Comparison of ENCODE assay signal across 1 cellular context in the genomic region with DNA sequence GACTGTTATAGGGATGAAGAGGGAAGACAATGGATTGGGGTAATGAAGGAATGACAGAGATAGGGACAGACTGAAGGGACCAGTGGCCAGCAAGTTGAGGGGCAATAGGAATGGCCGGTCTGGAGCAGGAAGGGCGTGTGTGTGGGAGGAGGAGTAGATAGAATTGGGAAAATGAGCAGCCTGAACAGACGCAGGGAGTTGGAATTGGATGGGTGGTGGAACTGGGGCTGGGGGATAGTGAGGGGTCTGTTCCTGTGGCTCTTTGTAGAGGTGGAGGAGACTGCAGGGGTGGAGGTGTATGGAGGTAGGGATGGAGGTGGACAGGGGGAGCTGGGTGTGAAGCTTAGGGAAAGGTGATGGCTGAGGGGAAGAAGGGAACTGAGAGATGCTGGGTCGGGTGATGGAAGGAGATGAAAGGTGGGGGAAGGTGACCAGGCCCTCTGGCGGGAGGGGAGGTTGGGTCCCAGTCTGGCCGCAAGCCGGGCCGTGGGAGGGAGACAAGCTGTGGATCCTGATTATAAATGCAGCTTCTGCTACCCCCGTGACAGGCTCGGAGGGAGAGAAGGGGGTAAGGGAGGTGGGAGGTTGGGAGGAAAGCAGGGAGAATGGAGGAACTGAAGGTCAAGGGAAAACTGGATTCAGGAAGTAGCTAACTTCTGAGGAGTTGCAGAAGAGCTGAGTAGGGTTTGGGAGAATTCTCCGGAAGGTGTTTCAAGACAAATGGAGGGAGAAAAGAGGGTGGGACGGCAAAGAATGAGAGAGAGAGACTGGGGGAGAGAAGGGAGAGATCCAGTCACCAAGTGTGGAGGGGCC.
TF ChIP-seq lines count a peak whose summit lies in the region.

No MANE protein-coding gene starts in this region.

TF ChIP-seq in K562, 482 proteins besides CTCF, POLR2A, EP300 and RAD21 (continued from another document and continues in another):
- TF ChIP-seq, protein P1, sequence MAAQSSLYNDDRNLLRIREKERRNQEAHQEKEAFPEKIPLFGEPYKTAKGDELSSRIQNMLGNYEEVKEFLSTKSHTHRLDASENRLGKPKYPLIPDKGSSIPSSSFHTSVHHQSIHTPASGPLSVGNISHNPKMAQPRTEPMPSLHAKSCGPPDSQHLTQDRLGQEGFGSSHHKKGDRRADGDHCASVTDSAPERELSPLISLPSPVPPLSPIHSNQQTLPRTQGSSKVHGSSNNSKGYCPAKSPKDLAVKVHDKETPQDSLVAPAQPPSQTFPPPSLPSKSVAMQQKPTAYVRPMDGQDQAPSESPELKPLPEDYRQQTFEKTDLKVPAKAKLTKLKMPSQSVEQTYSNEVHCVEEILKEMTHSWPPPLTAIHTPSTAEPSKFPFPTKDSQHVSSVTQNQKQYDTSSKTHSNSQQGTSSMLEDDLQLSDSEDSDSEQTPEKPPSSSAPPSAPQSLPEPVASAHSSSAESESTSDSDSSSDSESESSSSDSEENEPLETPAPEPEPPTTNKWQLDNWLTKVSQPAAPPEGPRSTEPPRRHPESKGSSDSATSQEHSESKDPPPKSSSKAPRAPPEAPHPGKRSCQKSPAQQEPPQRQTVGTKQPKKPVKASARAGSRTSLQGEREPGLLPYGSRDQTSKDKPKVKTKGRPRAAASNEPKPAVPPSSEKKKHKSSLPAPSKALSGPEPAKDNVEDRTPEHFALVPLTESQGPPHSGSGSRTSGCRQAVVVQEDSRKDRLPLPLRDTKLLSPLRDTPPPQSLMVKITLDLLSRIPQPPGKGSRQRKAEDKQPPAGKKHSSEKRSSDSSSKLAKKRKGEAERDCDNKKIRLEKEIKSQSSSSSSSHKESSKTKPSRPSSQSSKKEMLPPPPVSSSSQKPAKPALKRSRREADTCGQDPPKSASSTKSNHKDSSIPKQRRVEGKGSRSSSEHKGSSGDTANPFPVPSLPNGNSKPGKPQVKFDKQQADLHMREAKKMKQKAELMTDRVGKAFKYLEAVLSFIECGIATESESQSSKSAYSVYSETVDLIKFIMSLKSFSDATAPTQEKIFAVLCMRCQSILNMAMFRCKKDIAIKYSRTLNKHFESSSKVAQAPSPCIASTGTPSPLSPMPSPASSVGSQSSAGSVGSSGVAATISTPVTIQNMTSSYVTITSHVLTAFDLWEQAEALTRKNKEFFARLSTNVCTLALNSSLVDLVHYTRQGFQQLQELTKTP (IDR thresholded peaks at IDR 0.05; ENCODE audit: low read depth in 1 of 2, partially characterized antibody in 2 of 2), result peak; percentile 67 to 82
- TF ChIP-seq POLR2B (IDR thresholded peaks at IDR 0.05; ENCODE audit: low read depth, partially characterized antibody), result peak; percentile 94
- TF ChIP-seq NCOA1 (IDR thresholded peaks at IDR 0.05; ENCODE audit: low read depth), result peak; percentile 64; the same call in 1 of the 2 replicates
- TF ChIP-seq, protein P2, sequence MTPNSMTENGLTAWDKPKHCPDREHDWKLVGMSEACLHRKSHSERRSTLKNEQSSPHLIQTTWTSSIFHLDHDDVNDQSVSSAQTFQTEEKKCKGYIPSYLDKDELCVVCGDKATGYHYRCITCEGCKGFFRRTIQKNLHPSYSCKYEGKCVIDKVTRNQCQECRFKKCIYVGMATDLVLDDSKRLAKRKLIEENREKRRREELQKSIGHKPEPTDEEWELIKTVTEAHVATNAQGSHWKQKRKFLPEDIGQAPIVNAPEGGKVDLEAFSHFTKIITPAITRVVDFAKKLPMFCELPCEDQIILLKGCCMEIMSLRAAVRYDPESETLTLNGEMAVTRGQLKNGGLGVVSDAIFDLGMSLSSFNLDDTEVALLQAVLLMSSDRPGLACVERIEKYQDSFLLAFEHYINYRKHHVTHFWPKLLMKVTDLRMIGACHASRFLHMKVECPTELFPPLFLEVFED (CRISPR knock-in tag; conservative IDR thresholded peaks at IDR 0.05), result peak; percentile 6; the same call in 1 of the 2 replicates
- TF ChIP-seq CTBP1 (IDR thresholded peaks at IDR 0.05; ENCODE audit: borderline replicate concordance), result peak; percentile 86
- no peak; the same call in 1 of the 2 replicates for TF ChIP-seq ZBTB7A (IDR thresholded peaks at IDR 0.05; ENCODE audit: borderline replicate concordance, control insufficient read depth, low read depth, low read length)
- TF ChIP-seq, protein P3, sequence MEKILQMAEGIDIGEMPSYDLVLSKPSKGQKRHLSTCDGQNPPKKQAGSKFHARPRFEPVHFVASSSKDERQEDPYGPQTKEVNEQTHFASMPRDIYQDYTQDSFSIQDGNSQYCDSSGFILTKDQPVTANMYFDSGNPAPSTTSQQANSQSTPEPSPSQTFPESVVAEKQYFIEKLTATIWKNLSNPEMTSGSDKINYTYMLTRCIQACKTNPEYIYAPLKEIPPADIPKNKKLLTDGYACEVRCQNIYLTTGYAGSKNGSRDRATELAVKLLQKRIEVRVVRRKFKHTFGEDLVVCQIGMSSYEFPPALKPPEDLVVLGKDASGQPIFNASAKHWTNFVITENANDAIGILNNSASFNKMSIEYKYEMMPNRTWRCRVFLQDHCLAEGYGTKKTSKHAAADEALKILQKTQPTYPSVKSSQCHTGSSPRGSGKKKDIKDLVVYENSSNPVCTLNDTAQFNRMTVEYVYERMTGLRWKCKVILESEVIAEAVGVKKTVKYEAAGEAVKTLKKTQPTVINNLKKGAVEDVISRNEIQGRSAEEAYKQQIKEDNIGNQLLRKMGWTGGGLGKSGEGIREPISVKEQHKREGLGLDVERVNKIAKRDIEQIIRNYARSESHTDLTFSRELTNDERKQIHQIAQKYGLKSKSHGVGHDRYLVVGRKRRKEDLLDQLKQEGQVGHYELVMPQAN (IDR thresholded peaks at IDR 0.05; ENCODE audit: borderline replicate concordance), result peak; percentile 86
- TF ChIP-seq, protein P4, sequence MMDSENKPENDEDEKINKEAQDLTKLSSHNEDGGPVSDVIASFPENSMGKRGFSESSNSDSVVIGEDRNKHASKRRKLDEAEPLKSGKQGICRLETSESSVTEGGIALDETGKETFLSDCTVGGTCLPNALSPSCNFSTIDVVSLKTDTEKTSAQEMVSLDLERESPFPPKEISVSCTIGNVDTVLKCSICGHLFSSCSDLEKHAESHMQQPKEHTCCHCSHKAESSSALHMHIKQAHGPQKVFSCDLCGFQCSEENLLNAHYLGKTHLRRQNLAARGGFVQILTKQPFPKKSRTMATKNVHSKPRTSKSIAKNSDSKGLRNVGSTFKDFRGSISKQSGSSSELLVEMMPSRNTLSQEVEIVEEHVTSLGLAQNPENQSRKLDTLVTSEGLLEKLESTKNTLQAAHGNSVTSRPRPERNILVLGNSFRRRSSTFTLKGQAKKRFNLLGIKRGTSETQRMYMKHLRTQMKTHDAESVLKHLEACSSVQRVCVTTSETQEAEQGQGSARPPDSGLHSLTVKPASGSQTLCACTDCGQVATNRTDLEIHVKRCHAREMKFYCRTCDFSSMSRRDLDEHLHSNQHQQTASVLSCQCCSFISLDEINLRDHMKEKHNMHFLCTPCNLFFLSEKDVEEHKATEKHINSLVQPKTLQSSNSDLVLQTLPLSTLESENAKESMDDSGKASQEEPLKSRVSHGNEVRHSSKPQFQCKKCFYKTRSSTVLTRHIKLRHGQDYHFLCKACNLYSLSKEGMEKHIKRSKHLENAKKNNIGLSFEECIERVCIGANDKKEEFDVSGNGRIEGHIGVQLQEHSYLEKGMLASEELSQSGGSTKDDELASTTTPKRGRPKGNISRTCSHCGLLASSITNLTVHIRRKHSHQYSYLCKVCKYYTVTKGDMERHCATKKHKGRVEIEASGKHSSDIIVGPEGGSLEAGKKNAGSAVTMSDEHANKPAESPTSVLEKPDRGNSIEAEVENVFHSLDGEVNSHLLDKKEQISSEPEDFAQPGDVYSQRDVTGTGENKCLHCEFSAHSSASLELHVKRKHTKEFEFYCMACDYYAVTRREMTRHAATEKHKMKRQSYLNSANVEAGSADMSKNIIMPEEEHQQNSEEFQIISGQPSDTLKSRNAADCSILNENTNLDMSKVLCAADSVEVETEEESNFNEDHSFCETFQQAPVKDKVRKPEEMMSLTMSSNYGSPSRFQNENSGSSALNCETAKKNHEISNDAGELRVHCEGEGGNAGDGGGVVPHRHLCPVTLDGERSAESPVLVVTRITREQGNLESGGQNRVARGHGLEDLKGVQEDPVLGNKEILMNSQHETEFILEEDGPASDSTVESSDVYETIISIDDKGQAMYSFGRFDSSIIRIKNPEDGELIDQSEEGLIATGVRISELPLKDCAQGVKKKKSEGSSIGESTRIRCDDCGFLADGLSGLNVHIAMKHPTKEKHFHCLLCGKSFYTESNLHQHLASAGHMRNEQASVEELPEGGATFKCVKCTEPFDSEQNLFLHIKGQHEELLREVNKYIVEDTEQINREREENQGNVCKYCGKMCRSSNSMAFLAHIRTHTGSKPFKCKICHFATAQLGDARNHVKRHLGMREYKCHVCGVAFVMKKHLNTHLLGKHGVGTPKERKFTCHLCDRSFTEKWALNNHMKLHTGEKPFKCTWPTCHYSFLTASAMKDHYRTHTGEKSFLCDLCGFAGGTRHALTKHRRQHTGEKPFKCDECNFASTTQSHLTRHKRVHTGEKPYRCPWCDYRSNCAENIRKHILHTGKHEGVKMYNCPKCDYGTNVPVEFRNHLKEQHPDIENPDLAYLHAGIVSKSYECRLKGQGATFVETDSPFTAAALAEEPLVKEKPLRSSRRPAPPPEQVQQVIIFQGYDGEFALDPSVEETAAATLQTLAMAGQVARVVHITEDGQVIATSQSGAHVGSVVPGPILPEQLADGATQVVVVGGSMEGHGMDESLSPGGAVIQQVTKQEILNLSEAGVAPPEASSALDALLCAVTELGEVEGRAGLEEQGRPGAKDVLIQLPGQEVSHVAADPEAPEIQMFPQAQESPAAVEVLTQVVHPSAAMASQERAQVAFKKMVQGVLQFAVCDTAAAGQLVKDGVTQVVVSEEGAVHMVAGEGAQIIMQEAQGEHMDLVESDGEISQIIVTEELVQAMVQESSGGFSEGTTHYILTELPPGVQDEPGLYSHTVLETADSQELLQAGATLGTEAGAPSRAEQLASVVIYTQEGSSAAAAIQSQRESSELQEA (IDR thresholded peaks at IDR 0.05; ENCODE audit: low read depth), result no peak
- TF ChIP-seq ELF1 (tag; IDR thresholded peaks at IDR 0.05), result no peak
- TF ChIP-seq BHLHE40 (IDR thresholded peaks at IDR 0.05; ENCODE audit: low read length), result peak; percentile 60; the same call in 1 of the 2 replicates
- no peak for TF ChIP-seq PPARD (CRISPR knock-in tag; IDR thresholded peaks at IDR 0.05)
- TF ChIP-seq ASH1L (IDR thresholded peaks at IDR 0.05; ENCODE audit: borderline replicate concordance, low read depth, partially characterized antibody), result peak; percentile 53
- no peak for TF ChIP-seq KLF6 (CRISPR knock-in tag; IDR thresholded peaks at IDR 0.05; ENCODE audit: borderline replicate concordance)
- TF ChIP-seq THRAP3 (IDR thresholded peaks at IDR 0.05; ENCODE audit: borderline replicate concordance), result peak; percentile 91
- no peak for TF ChIP-seq SIN3A (IDR thresholded peaks at IDR 0.05; ENCODE audit: borderline replicate concordance in 2 of 2, control insufficient read depth in 1 of 2, low read depth in 2 of 2, low read length in 2 of 2)
- TF ChIP-seq, protein P5, sequence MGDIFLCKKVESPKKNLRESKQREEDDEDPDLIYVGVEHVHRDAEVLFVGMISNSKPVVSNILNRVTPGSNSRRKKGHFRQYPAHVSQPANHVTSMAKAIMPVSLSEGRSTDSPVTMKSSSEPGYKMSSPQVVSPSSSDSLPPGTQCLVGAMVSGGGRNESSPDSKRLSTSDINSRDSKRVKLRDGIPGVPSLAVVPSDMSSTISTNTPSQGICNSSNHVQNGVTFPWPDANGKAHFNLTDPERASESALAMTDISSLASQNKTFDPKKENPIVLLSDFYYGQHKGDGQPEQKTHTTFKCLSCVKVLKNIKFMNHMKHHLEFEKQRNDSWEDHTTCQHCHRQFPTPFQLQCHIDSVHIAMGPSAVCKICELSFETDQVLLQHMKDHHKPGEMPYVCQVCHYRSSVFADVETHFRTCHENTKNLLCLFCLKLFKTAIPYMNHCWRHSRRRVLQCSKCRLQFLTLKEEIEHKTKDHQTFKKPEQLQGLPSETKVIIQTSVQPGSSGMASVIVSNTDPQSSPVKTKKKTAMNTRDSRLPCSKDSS (IDR thresholded peaks at IDR 0.05; ENCODE audit: low read depth, partially characterized antibody), result peak; percentile 49
- TF ChIP-seq PHB2 (IDR thresholded peaks at IDR 0.05; ENCODE audit: low read depth), result peak; percentile 73; the same call in 1 of the 2 replicates
- TF ChIP-seq SUPT5H (IDR thresholded peaks at IDR 0.05), result peak; percentile 89
- TF ChIP-seq, protein P6, sequence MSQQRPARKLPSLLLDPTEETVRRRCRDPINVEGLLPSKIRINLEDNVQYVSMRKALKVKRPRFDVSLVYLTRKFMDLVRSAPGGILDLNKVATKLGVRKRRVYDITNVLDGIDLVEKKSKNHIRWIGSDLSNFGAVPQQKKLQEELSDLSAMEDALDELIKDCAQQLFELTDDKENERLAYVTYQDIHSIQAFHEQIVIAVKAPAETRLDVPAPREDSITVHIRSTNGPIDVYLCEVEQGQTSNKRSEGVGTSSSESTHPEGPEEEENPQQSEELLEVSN (IDR thresholded peaks at IDR 0.05; ENCODE audit: borderline replicate concordance in 1 of 2, extremely low read depth in 1 of 2, insufficient read depth in 1 of 2, insufficient read length in 1 of 2, low read depth in 1 of 2, low read length in 1 of 2, poor library complexity in 1 of 2, severe bottlenecking in 1 of 2), result no peak
- TF ChIP-seq POLR2AphosphoS5 (IDR thresholded peaks at IDR 0.05; ENCODE audit: control insufficient read depth, insufficient read depth, low read depth, low read length), result peak; percentile 75
- peak in 1 of 2 experiments; percentile 53; a peak in 1 of 4 replicates for TF ChIP-seq FOXK2 (conservative IDR thresholded peaks at IDR 0.05 in 1 of 2, IDR thresholded peaks at IDR 0.05 in 1 of 2; ENCODE audit: low read depth in 2 of 2)
- TF ChIP-seq KAT8 (IDR thresholded peaks at IDR 0.05; ENCODE audit: low read depth), result peak; percentile 66; the same call in 1 of the 2 replicates
- no peak for TF ChIP-seq ZNF57 (CRISPR knock-in tag; IDR thresholded peaks at IDR 0.05)
- no peak for TF ChIP-seq ZNF134 (CRISPR knock-in tag; conservative IDR thresholded peaks at IDR 0.05)
- 0 out of 2 replicates have a peak, but pooled peaks have one; percentile 29 for TF ChIP-seq XRCC5 (IDR thresholded peaks at IDR 0.05; ENCODE audit: low read depth, low read length)
- 0 out of 2 replicates have a peak, but pooled peaks have one; percentile 49 for TF ChIP-seq NFATC3 (IDR thresholded peaks at IDR 0.05)
- peak; percentile 85 for TF ChIP-seq ARID1B (IDR thresholded peaks at IDR 0.05)
- peak; percentile 80 to 94; a peak in 3 of 4 replicates for TF ChIP-seq ARNT (IDR thresholded peaks at IDR 0.05)
- TF ChIP-seq, protein P7, sequence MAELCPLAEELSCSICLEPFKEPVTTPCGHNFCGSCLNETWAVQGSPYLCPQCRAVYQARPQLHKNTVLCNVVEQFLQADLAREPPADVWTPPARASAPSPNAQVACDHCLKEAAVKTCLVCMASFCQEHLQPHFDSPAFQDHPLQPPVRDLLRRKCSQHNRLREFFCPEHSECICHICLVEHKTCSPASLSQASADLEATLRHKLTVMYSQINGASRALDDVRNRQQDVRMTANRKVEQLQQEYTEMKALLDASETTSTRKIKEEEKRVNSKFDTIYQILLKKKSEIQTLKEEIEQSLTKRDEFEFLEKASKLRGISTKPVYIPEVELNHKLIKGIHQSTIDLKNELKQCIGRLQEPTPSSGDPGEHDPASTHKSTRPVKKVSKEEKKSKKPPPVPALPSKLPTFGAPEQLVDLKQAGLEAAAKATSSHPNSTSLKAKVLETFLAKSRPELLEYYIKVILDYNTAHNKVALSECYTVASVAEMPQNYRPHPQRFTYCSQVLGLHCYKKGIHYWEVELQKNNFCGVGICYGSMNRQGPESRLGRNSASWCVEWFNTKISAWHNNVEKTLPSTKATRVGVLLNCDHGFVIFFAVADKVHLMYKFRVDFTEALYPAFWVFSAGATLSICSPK (IDR thresholded peaks at IDR 0.05; ENCODE audit: borderline replicate concordance), result peak; percentile 90; the same call in 1 of the 2 replicates
- TF ChIP-seq KLF1 (tag; IDR thresholded peaks at IDR 0.05), result 0 out of 2 replicates have a peak, but pooled peaks have one; percentile 25
- peak; percentile 59; the same call in 1 of the 2 replicates for TF ChIP-seq KLF16 (IDR thresholded peaks at IDR 0.05)
- TF ChIP-seq RUNX1 (IDR thresholded peaks at IDR 0.05; ENCODE audit: low read depth), result no peak
- TF ChIP-seq KDM2B (CRISPR knock-in tag; IDR thresholded peaks at IDR 0.05), result no peak
